ENCODE assay signal across 8 cellular contexts in genomic region chr19:52369463-52370340, GRCh38. TPM values are rescaled to one million over a fixed set of nuclear protein-coding genes. Genes with fewer than 3 reads are reported as not detected.
DNase-seq lines count a peak whose midpoint lies in the region; ATAC-seq, FAIRE-seq and TF ChIP-seq lines count a peak whose summit lies in the region.

ZNF880 (plus strand) TSS chr19:52369923; CDS start chr19:52369966, 43 bp downstream.

- peaks cover 0 to 24% (median 8%) of the 10 kb centered on the region in 3 donors for H3K36me3 ChIP-seq in pancreas
- H3K36me3 ChIP-seq in testis (ENCODE audit: low read depth, missing control alignments) = no peaks in the 10 kb centered on the region

- peak; percentile 22 for DNase-seq in GM12865 (ENCODE audit: low read depth)
- DNase-seq in SKM-1 (lab: John Stamatoyannopoulos, UW; ENCODE audit: unreplicated experiment) = peak; percentile 52
- peak; percentile 94 for DNase-seq in activated naive CD8-positive, alpha-beta T cell treated with anti-CD3 and anti-CD28 coated beads, Interleukin-2, amount 50 U/mL, for 24 hours
- peak; percentile 97 for DNase-seq in Right ventricle myocardium superior
- peak; percentile 88 to 97 (median 93) for DNase-seq in pancreas
- peak; percentile 97 for DNase-seq in testis

- H3K9me3 ChIP-seq in pancreas (peaks cover 0 to 8% (median 3%) of the 10 kb centered on the region in 4 donors), testis (no peaks in the 10 kb centered on the region)

- peak within 1 kb of the TSS; percentile 93 for H3K27ac Mint-ChIP-seq in activated naive CD8-positive, alpha-beta T cell treated with anti-CD3 and anti-CD28 coated beads, Interleukin-2, amount 50 U/mL, for 24 hours

- H3K4me3 ChIP-seq in GM12865 (ENCODE audit: low read depth, low read length) (no peak within 1 kb of the TSS), pancreas (peak within 1 kb of the TSS; percentile 53 to 75 (median 65)), testis (peak within 1 kb of the TSS; percentile 69 to 83)

- ATAC-seq in HG03521 (IDR thresholded peaks at IDR 0.05; ENCODE audit: unreplicated experiment) (peak; percentile 72), Right ventricle myocardium superior (ENCODE audit: poor library complexity) (peak; percentile 100), pancreas (peak; percentile 100), GM19455 (IDR thresholded peaks at IDR 0.05; ENCODE audit: unreplicated experiment) (no peak)
- ATAC-seq in activated naive CD8-positive, alpha-beta T cell treated with anti-CD3 and anti-CD28 coated beads, Interleukin-2, amount 50 U/mL, for 24 hours = peak; percentile 98

- peak within 1 kb of the TSS; percentile 85 for H3K4me3 Mint-ChIP-seq in activated naive CD8-positive, alpha-beta T cell treated with anti-CD3 and anti-CD28 coated beads, Interleukin-2, amount 50 U/mL, for 24 hours

- H3K27me3 Mint-ChIP-seq in activated naive CD8-positive, alpha-beta T cell treated with anti-CD3 and anti-CD28 coated beads, Interleukin-2, amount 50 U/mL, for 24 hours = no peaks in the 10 kb centered on the region

- peaks cover 69% of the 10 kb centered on the region for H3K36me3 Mint-ChIP-seq in activated naive CD8-positive, alpha-beta T cell treated with anti-CD3 and anti-CD28 coated beads, Interleukin-2, amount 50 U/mL, for 24 hours (ENCODE audit: low read depth)

- H3K4me1 ChIP-seq in pancreas (no peaks in the 10 kb centered on the region), testis (peaks cover 3% of the 10 kb centered on the region)

- H3K9me3 Mint-ChIP-seq in activated naive CD8-positive, alpha-beta T cell treated with anti-CD3 and anti-CD28 coated beads, Interleukin-2, amount 50 U/mL, for 24 hours = peaks cover 53% of the 10 kb centered on the region

- TF ChIP-seq POLR2A in testis (IDR thresholded peaks at IDR 0.05) = no peak

- H3K4me1 Mint-ChIP-seq in activated naive CD8-positive, alpha-beta T cell treated with anti-CD3 and anti-CD28 coated beads, Interleukin-2, amount 50 U/mL, for 24 hours = peaks cover 16% of the 10 kb centered on the region

- H3K27me3 ChIP-seq in pancreas (no peaks in the 10 kb centered on the region), testis (no peaks in the 10 kb centered on the region)

- 1 to 2% methylated on average over 53 of the region's 53 CpGs for WGBS in pancreas, 2 donors
- WGBS in testis, 2 donors = 1% methylated on average over 43 to 53 of the region's 53 CpGs

- TF ChIP-seq CTCF in GM12865 (IDR thresholded peaks at IDR 0.05; ENCODE audit: insufficient read depth, low read depth, low read length, missing control alignments) (no peak), pancreas (IDR thresholded peaks at IDR 0.05) (no peak), testis (IDR thresholded peaks at IDR 0.05) (no peak)

- FAIRE-seq in pancreas (lab: Jason Lieb, UNC) = no peak

- intact Hi-C loops in Right ventricle myocardium superior (cut with DNase I) = no loop called here
- intact Hi-C loops in pancreas (cut with DNase I) = no loop called here
- intact Hi-C loops in testis (cut with DNase I; ENCODE audit: low total_unique reads) = no loop called here

- H3K27ac ChIP-seq in pancreas (peak within 1 kb of the TSS; percentile 69 to 85 (median 76)), testis (peak within 1 kb of the TSS; percentile 87 to 89)

RNA-seq across cellular contexts. Expression of gene ZNF880, which starts in this region (rescaled TPM):
- total RNA-seq in Right ventricle myocardium superior (19.4 TPM), pancreas (10 to 100 TPM in 1 of 6 donors, 1 to 10 TPM in 5; 5.0 to 12.4 (median 7.7) TPM), testis (10 to 100 TPM; 22.1 to 27.6 TPM)
- polyA plus RNA-seq in pancreas (1 to 10 TPM; 6.6 to 9.8 TPM), testis (ENCODE audit: insufficient read depth, low read depth, low replicate concordance) (13.8 TPM)

Comparison
In these comparisons a context has a peak if more than half of its experiments do, and no peak if none do; other contexts are left out.
1. DNase-seq: peak in every context shown above with its lines; median percentile 97 in Right ventricle myocardium superior; 97 in testis; 94 in activated naive CD8-positive, alpha-beta T cell treated with anti-CD3 and anti-CD28 coated beads, Interleukin-2, amount 50 U/mL, for 24 hours; 93 in pancreas; 52 in SKM-1; 22 in GM12865.